Comparison of ENCODE assay signal across 11 cellular contexts in the genomic region with DNA sequence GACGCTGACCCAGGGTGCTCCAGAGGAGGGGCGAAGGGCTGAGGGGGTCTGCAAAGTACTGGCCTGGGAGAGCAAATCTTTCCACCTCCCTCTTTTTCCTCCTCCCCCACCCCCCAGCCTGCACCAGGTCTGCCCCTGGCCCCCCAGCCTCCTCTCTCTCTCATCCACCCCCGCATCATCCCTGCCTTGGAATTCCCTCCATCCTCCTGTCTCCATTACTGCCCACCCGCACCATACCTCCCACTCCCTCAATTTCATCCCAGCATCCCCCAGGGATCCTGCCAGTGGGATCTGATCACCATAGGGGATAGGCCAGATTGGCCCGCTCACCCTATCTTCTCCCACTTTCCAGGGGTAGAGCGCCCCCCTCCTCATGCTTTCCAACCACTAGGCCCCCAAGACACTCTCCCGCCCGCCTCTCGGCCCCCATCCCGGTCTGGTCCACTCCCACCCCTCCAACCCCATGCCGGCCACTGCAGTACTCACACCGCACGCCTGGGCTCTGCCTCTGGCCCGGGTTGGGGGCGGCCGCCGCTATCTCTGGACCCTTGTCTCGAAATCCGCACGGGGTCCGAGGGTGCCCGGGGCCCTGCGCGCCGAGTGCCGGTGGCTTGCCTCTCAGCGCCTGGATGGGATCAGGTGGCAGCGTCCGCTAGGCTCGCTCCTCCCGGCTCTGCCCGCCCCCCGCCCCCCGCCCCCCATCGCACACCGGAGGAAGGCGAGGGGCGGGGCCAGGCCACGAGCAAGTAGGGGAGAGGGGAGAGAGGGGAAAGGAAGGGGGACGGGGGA. TPM values are rescaled to one million over a fixed set of nuclear protein-coding genes. Genes with fewer than 3 reads are reported as not detected.
DNase-seq lines count a peak whose midpoint lies in the region; ATAC-seq lines count a peak whose summit lies in the region.
"Had no signal": no experiment of that assay in that cellular context is flagged by ENCODE, and none has a peak within 500 bp of the region (broad histone marks: within the 10 kb centered on the region; RNA-seq: fewer than 3 reads in every experiment).

A gene with protein sequence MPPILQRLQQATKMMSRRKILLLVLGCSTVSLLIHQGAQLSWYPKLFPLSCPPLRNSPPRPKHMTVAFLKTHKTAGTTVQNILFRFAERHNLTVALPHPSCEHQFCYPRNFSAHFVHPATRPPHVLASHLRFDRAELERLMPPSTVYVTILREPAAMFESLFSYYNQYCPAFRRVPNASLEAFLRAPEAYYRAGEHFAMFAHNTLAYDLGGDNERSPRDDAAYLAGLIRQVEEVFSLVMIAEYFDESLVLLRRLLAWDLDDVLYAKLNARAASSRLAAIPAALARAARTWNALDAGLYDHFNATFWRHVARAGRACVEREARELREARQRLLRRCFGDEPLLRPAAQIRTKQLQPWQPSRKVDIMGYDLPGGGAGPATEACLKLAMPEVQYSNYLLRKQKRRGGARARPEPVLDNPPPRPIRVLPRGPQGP (minus strand): TSS at position 637 of the 789 bp plus-strand sequence. CDS start 3,746 bp downstream, outside the sequence.

- peaks cover 7% of the 10 kb centered on the region for H3K36me3 ChIP-seq in mesodermal cell (ENCODE audit: control insufficient read depth, insufficient read depth, low read length)
- H3K36me3 ChIP-seq in effector memory CD4-positive, alpha-beta T cell (ENCODE audit: control insufficient read depth, insufficient read depth, low read length) = no peaks in the 10 kb centered on the region

- H3K4me1 Mint-ChIP-seq in stimulated activated naive CD8-positive, alpha-beta T cell treated with anti-CD3 and anti-CD28 coated beads, Interleukin-15, Interleukin-2, amounts not matched to agents 100 ng/mL and 50 ng/mL, for 24 hours (ENCODE audit: low read depth) = peaks cover 45% of the 10 kb centered on the region

- peaks cover 3% of the 10 kb centered on the region for H3K27me3 Mint-ChIP-seq in stimulated activated naive CD8-positive, alpha-beta T cell treated with anti-CD3 and anti-CD28 coated beads, Interleukin-15, Interleukin-2, amounts not matched to agents 100 ng/mL and 50 ng/mL, for 24 hours

- H3K4me3 Mint-ChIP-seq in stimulated activated naive CD8-positive, alpha-beta T cell treated with anti-CD3 and anti-CD28 coated beads, Interleukin-15, Interleukin-2, amounts not matched to agents 100 ng/mL and 50 ng/mL, for 24 hours = peak within 1 kb of the TSS; percentile 37

- no peak for DNase-seq in stimulated activated naive CD8-positive, alpha-beta T cell treated with anti-CD3 and anti-CD28 coated beads, Interleukin-15, Interleukin-2, amounts not matched to agents 100 U/mL and 50 U/mL, for 24 hours
- DNase-seq in astrocyte of the hippocampus (ENCODE audit: low read depth, low spot score) (peak; percentile 41), NCI-H524 treated with DMSO at 0.1 percent for 48 hours (lab: John Stamatoyannopoulos, UW) (no peak), Ammon's horn (ENCODE audit: low spot score) (no peak), NCI-H187 treated with DMSO at 0.1 percent for 48 hours (lab: John Stamatoyannopoulos, UW) (no peak)
- DNase-seq in effector memory CD4-positive, alpha-beta T cell = no peak
- DNase-seq: effector CD4-positive, alpha-beta T cell; NCI-H2029 treated with DMSO at 0.1 percent for 48 hours had no signal

- H3K9me3 Mint-ChIP-seq in stimulated activated naive CD8-positive, alpha-beta T cell treated with anti-CD3 and anti-CD28 coated beads, Interleukin-15, Interleukin-2, amounts not matched to agents 100 ng/mL and 50 ng/mL, for 24 hours = no peaks in the 10 kb centered on the region

- ATAC-seq in stimulated activated naive CD8-positive, alpha-beta T cell treated with anti-CD3 and anti-CD28 coated beads, Interleukin-15, Interleukin-2, amounts not matched to agents 100 U/mL and 50 U/mL, for 24 hours = no peak

- peaks cover 2% of the 10 kb centered on the region for H3K27me3 ChIP-seq in effector memory CD4-positive, alpha-beta T cell (replicated peaks; ENCODE audit: control insufficient read depth, insufficient read depth, low read length, poor library complexity, severe bottlenecking)

- H3K9me3 ChIP-seq in mesodermal cell (ENCODE audit: control insufficient read depth, low read length) = no peaks in the 10 kb centered on the region
- no peaks in the 10 kb centered on the region for H3K9me3 ChIP-seq in effector memory CD4-positive, alpha-beta T cell (ENCODE audit: control insufficient read depth, low read length)
- H3K9me3 ChIP-seq: HAP-1 had no signal

- H3K27ac Mint-ChIP-seq in stimulated activated naive CD8-positive, alpha-beta T cell treated with anti-CD3 and anti-CD28 coated beads, Interleukin-15, Interleukin-2, amounts not matched to agents 100 ng/mL and 50 ng/mL, for 24 hours = peak within 1 kb of the TSS; percentile 17

- H3K4me3 ChIP-seq in mesodermal cell (ENCODE audit: extremely low read depth, insufficient read depth, low read length, poor library complexity, severe bottlenecking) = peak within 1 kb of the TSS; percentile 43
- no peak within 1 kb of the TSS for H3K4me3 ChIP-seq in effector memory CD4-positive, alpha-beta T cell (ENCODE audit: insufficient read depth, low read depth, low read length, poor library complexity, severe bottlenecking)
- H3K4me3 ChIP-seq: HAP-1 had no signal

- H3K36me3 Mint-ChIP-seq in stimulated activated naive CD8-positive, alpha-beta T cell treated with anti-CD3 and anti-CD28 coated beads, Interleukin-15, Interleukin-2, amounts not matched to agents 100 ng/mL and 50 ng/mL, for 24 hours (ENCODE audit: low read depth) = peaks cover 13% of the 10 kb centered on the region

- H3K27ac ChIP-seq in mesodermal cell (ENCODE audit: low read depth, low read length, severe bottlenecking) = no peak within 1 kb of the TSS
- H3K27ac ChIP-seq in effector memory CD4-positive, alpha-beta T cell (ENCODE audit: insufficient read depth, low read length, poor library complexity, severe bottlenecking) = no peak within 1 kb of the TSS

- peaks cover 17% of the 10 kb centered on the region for H3K4me1 ChIP-seq in mesodermal cell (ENCODE audit: control insufficient read depth, insufficient read depth, low read length, poor library complexity, severe bottlenecking)
- peaks cover 27% of the 10 kb centered on the region for H3K4me1 ChIP-seq in effector memory CD4-positive, alpha-beta T cell (ENCODE audit: control insufficient read depth, insufficient read depth, low read length, poor library complexity, severe bottlenecking)

- 2 to 13% methylated on average over 7 to 11 of the region's 40 CpGs for WGBS in mesodermal cell (ENCODE audit: insufficient coverage in 2 of 2), 2 experiments

RNA-seq across cellular contexts. Expression of the gene that starts here (rescaled TPM):
- 4.5 TPM for polyA plus RNA-seq in mesodermal cell (2013, experiment 1 of 2)
- polyA plus RNA-seq in mesodermal cell (2013, experiment 2 of 2) = 2.6 TPM
